Comparison of ENCODE assay signal across 13 cellular contexts in the genomic region with DNA sequence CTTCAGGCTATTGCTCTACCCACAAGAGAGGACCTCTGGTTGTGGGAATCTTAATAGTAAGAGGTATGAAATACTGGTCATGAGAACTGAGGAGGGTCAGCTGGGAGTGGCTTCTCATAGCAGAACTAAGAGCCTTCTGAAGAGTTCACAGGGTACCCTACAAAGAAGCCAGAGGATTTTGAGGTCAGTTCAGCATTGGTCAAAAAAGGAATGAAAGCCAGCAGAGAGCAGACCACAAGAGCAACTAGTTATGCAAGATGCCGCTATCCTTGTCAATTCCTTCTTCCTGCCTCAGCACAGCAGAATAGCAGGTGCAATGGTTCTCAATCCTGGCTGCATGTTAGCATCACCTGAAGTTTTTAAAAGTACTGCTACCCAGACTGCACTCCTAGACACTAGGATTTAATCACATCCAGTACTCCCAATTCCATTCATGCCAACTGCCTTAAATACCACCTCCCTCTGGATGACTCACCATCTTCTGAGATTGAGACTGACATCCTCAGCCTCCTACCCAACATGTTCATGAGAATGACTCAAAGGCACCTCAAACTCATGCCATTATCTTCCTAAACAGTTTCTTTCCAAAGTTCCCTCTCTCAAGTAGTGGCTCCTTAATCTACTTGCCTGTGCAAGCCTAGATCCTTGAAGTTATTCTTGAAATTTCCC.
DNase-seq lines count a peak whose midpoint lies in the region; ATAC-seq and TF ChIP-seq lines count a peak whose summit lies in the region.
"Had no signal": no experiment of that assay in that cellular context is flagged by ENCODE, and none has a peak within 500 bp of the region (broad histone marks: within the 10 kb centered on the region; RNA-seq: fewer than 3 reads in every experiment).

No MANE protein-coding gene starts in this region.

- peak; percentile 72 for ATAC-seq in IMR-90 (ENCODE audit: low read depth)
- ATAC-seq in left lung, result peak; percentile 62
- ATAC-seq in GM19397 (IDR thresholded peaks at IDR 0.05; ENCODE audit: unreplicated experiment), result no peak
- no peak for ATAC-seq in HG03280 (IDR thresholded peaks at IDR 0.05; ENCODE audit: unreplicated experiment)
- no peak for ATAC-seq in GM21576 (IDR thresholded peaks at IDR 0.05; ENCODE audit: unreplicated experiment)
- ATAC-seq: WTC11 had no signal

- H2AK5ac ChIP-seq in IMR-90 (ENCODE audit: low read depth, low read length), result 0 out of 2 replicates have a peak overlapping the region, but pooled peaks have one; percentile 5

- no peak overlapping the region for H3K23ac ChIP-seq in IMR-90 (ENCODE audit: low read depth, low read length)

- H2AFZ ChIP-seq in IMR-90 (replicated peaks; ENCODE audit: low read length, poor library complexity), result no peak overlapping the region
- H2AFZ ChIP-seq in mammary epithelial cell (ENCODE audit: low read depth, low read length), result no peak overlapping the region

- H3K4me3 ChIP-seq in IMR-90 (ENCODE audit: insufficient read depth, low read depth, low read length) (no peak overlapping the region), mammary epithelial cell (replicated peaks in 1 of 3; ENCODE audit: insufficient read depth in 1 of 3, low read depth in 2 of 3, low read length in 3 of 3) (no peak overlapping the region), left lung (no peak overlapping the region)
- H3K4me3 ChIP-seq: ovary, testis had no signal

- DNase-seq in AG09319 (ENCODE audit: extremely low read depth, low read depth) (peak; percentile 64), IMR-90 (peak; percentile 87), mammary epithelial cell (peak; percentile 92), left lung (no peak), NCI-H187 treated with DMSO at 0.1 percent for 48 hours (lab: John Stamatoyannopoulos, UW) (no peak)
- DNase-seq: activated gamma-delta T cell; ovary; stimulated activated CD4-positive, alpha-beta T cell treated with anti-CD3 and anti-CD28 coated beads, Interleukin-4, amount 100 ng/mL, for 4 hours; testis had no signal

- H2BK20ac ChIP-seq in IMR-90 (ENCODE audit: low read depth, low read length), result peak overlapping the region; percentile 33; the same call in 1 of the 2 replicates

- TF ChIP-seq POLR2A in IMR-90 (IDR thresholded peaks at IDR 0.05; ENCODE audit: low read depth, low read length), result no peak

- H2BK5ac ChIP-seq in IMR-90 (ENCODE audit: low read depth, low read length, poor library complexity, severe bottlenecking), result peak overlapping the region; percentile 14

- H3K9me1 ChIP-seq in IMR-90 (ENCODE audit: insufficient read depth, low read length), result peaks cover 7% of the 10 kb centered on the region

- H3K27me3 ChIP-seq in IMR-90 (ENCODE audit: control insufficient read depth, insufficient read depth, low read length) (no peaks in the 10 kb centered on the region), mammary epithelial cell (ENCODE audit: insufficient read depth, low read length) (no peaks in the 10 kb centered on the region), left lung (no peaks in the 10 kb centered on the region)
- H3K27me3 ChIP-seq: ovary, testis had no signal

- no peak overlapping the region for H3K4ac ChIP-seq in IMR-90 (ENCODE audit: low read depth, low read length)

- H3K36me3 ChIP-seq in IMR-90 (ENCODE audit: control insufficient read depth, insufficient read depth, low read length), result no peaks in the 10 kb centered on the region
- no peaks in the 10 kb centered on the region for H3K36me3 ChIP-seq in mammary epithelial cell (ENCODE audit: insufficient read depth, low read length)
- no peaks in the 10 kb centered on the region for H3K36me3 ChIP-seq in left lung
- H3K36me3 ChIP-seq: ovary had no signal

- H3K14ac ChIP-seq in IMR-90 (replicated peaks; ENCODE audit: low read depth, low read length), result no peak overlapping the region

- intact Hi-C loops in IMR-90 (cut with micrococcal nuclease) (no loop called here), mammary epithelial cell (cut with micrococcal nuclease) (no loop called here), left lung (cut with DNase I) (no loop called here)

- H3K4me1 ChIP-seq in IMR-90 (ENCODE audit: control insufficient read depth, insufficient read depth, low read length) (peaks cover 4% of the 10 kb centered on the region), mammary epithelial cell (ENCODE audit: insufficient read depth, low read length) (peaks cover 25% of the 10 kb centered on the region), left lung (peaks cover 0 to 24% of the 10 kb centered on the region in 2 donors)

- H3K9me3 ChIP-seq in IMR-90 (ENCODE audit: control insufficient read depth, insufficient read depth, low read length) (0 out of 2 replicates have a peak, but pooled peaks cover 2% of the 10 kb centered on the region), mammary epithelial cell (replicated peaks; ENCODE audit: insufficient read depth, low read length) (no peaks in the 10 kb centered on the region), left lung (peaks cover 0 to 7% of the 10 kb centered on the region in 2 donors)
- H3K9me3 ChIP-seq: ovary, testis had no signal

- H2BK15ac ChIP-seq in IMR-90 (ENCODE audit: low read depth, low read length), result no peak overlapping the region

- no peak overlapping the region for H4K8ac ChIP-seq in IMR-90 (ENCODE audit: low read depth in 2 of 2, low read length in 2 of 2)

- H3K4me2 ChIP-seq in IMR-90 (ENCODE audit: low read depth, low read length), result no peak overlapping the region
- H3K4me2 ChIP-seq in mammary epithelial cell (ENCODE audit: insufficient read depth, low read depth, low read length), result no peak overlapping the region

- WGBS in IMR-90 (ENCODE audit: extremely low coverage in 2 of 2, insufficient read length in 1 of 2), 2 experiments, result 100% methylated on average over 1 of the region's 1 CpG; no CpG with 5 or more reads in 1 of the 2 experiments
- 92% methylated on average over 1 of the region's 1 CpG for WGBS in mammary epithelial cell (ENCODE audit: low coverage, missing lambda C conversion rate)

- no peak for TF ChIP-seq RAD21 in IMR-90 (IDR thresholded peaks at IDR 0.05; ENCODE audit: low read length)

- no peaks in the 10 kb centered on the region for H3K79me1 ChIP-seq in IMR-90 (ENCODE audit: low read depth in 1 of 2, low read length in 2 of 2)

- no peak overlapping the region for H3K56ac ChIP-seq in IMR-90 (ENCODE audit: extremely low read depth, insufficient read depth, low read length)

- 0 out of 2 replicates have a peak overlapping the region, but pooled peaks have one; percentile 22 for H3K18ac ChIP-seq in IMR-90 (ENCODE audit: low read depth, low read length)

- in situ Hi-C loops in IMR-90 (cut with MboI; ENCODE audit: low sequenced_read_pairs) (no loop called here), mammary epithelial cell (cut with MboI; ENCODE audit: low sequenced_read_pairs in 2 of 2) (no loop called here)

- H3K27ac ChIP-seq in IMR-90 (ENCODE audit: insufficient read depth, low read length), result no peak overlapping the region
- no peak overlapping the region for H3K27ac ChIP-seq in mammary epithelial cell (ENCODE audit: insufficient read depth, low read depth, low read length)
- no peak overlapping the region for H3K27ac ChIP-seq in left lung
- H3K27ac ChIP-seq: ovary, testis had no signal

- H3K9ac ChIP-seq in IMR-90 (ENCODE audit: low read depth, low read length) (no peak overlapping the region), mammary epithelial cell (ENCODE audit: insufficient read depth, low read length) (no peak overlapping the region)

- H2BK120ac ChIP-seq in IMR-90 (ENCODE audit: low read depth, low read length), result 0 out of 2 replicates have a peak overlapping the region, but pooled peaks have one; percentile 16

- TF ChIP-seq CTCF in AG09319 (IDR thresholded peaks at IDR 0.05; ENCODE audit: low read depth, low read length), result no peak
- no peak for TF ChIP-seq CTCF in IMR-90 (conservative IDR thresholded peaks at IDR 0.05; ENCODE audit: low read depth, low read length)
- TF ChIP-seq CTCF in mammary epithelial cell (conservative IDR thresholded peaks at IDR 0.05 in 1 of 2, IDR thresholded peaks at IDR 0.05 in 1 of 2; ENCODE audit: extremely low read depth in 1 of 2, insufficient read depth in 1 of 2, low read depth in 1 of 2, low read length in 2 of 2), result no peak
- TF ChIP-seq CTCF in left lung (IDR thresholded peaks at IDR 0.05), result no peak

- dilution Hi-C loops in IMR-90 (cut with HindIII; ENCODE audit: low sequenced_read_pairs, unreplicated experiment), result no loop called here
- dilution Hi-C loops in mammary epithelial cell (cut with HindIII; ENCODE audit: low sequenced_read_pairs), result no loop called here

- POLR2A ChIA-PET in IMR-90 (lab: Charles Lee; ENCODE audit: unreplicated experiment), result no interaction called here

- H2AK9ac ChIP-seq in IMR-90 (replicated peaks; ENCODE audit: low read depth, low read length, poor library complexity), result no peak overlapping the region

- BruUV-seq in IMR-90 (replicated peaks; lab: Mats Ljungman, UMichigan) (no TSS peak), mammary epithelial cell (replicated peaks; lab: Mats Ljungman, UMichigan) (no TSS peak)

- H4K20me1 ChIP-seq in IMR-90 (ENCODE audit: insufficient read depth, low read length) (no peaks in the 10 kb centered on the region), mammary epithelial cell (ENCODE audit: insufficient read depth, low read length) (no peaks in the 10 kb centered on the region)

- no peaks in the 10 kb centered on the region for H3K79me2 ChIP-seq in mammary epithelial cell (ENCODE audit: insufficient read depth, low read length)

- H4K91ac ChIP-seq in IMR-90 (ENCODE audit: insufficient read depth, low read depth, low read length), result 0 out of 2 replicates have a peak overlapping the region, but pooled peaks have one; percentile 27

- CTCF ChIA-PET in IMR-90 (lab: Yijun Ruan, JAX) (no interaction called here), mammary epithelial cell (lab: Charles Lee; ENCODE audit: low non-redundant PET) (no interaction called here)

- H4K5ac ChIP-seq in IMR-90 (ENCODE audit: low read depth, low read length), result no peak overlapping the region

TF ChIP-seq in IMR-90, 13 proteins besides CTCF, POLR2A, EP300 and RAD21:
- TF ChIP-seq MAFK (IDR thresholded peaks at IDR 0.05; ENCODE audit: low read depth, low read length), result no peak
- no peak for TF ChIP-seq MAZ (IDR thresholded peaks at IDR 0.05; ENCODE audit: borderline replicate concordance, low read depth, low read length)
- TF ChIP-seq FOS (IDR thresholded peaks at IDR 0.05; ENCODE audit: low read depth, low read length), result peak; percentile 80
- TF ChIP-seq NFE2L2 (IDR thresholded peaks at IDR 0.05; ENCODE audit: low read depth, low read length), result no peak
- peak; percentile 30; the same call in 1 of the 2 replicates for TF ChIP-seq BHLHE40 (IDR thresholded peaks at IDR 0.05; ENCODE audit: low read depth, low read length)

Comparison
In these comparisons a context has a peak if more than half of its experiments do, and no peak if none do; other contexts are left out.
1. DNase-seq: peak in AG09319 (single experiment), IMR-90 (single experiment) and mammary epithelial cell (single experiment); none in left lung (0 of 2) and NCI-H187 treated with DMSO at 0.1 percent for 48 hours (single experiment).
2. ATAC-seq: peak in IMR-90 (single experiment) and left lung (single experiment); none in GM19397 (single experiment), HG03280 (single experiment) and GM21576 (single experiment).